ENCODE assay signal across 8 cellular contexts in genomic region chr11:46360878-46361277, GRCh38. TPM values are rescaled to one million over a fixed set of nuclear protein-coding genes. Genes with fewer than 3 reads are reported as not detected.
DNase-seq lines count a peak whose midpoint lies in the region; ATAC-seq and TF ChIP-seq lines count a peak whose summit lies in the region.

No MANE protein-coding gene starts in this region.

- H3K4me3 ChIP-seq in mammary epithelial cell (replicated peaks in 1 of 3; ENCODE audit: insufficient read depth in 1 of 3, low read depth in 2 of 3, low read length in 3 of 3): no peak overlapping the region

- peak overlapping the region; percentile 70 for H3K4me3 Mint-ChIP-seq in osteocyte (ENCODE audit: unreplicated experiment)

- H3K9me3 Mint-ChIP-seq in osteocyte (ENCODE audit: unreplicated experiment): no peaks in the 10 kb centered on the region

- H3K9ac ChIP-seq in mammary epithelial cell (ENCODE audit: insufficient read depth, low read length): no peak overlapping the region

- in situ Hi-C loops in mammary epithelial cell (cut with MboI; ENCODE audit: low sequenced_read_pairs in 2 of 2): no loop called here

- peaks cover 45% of the 10 kb centered on the region for H3K4me1 Mint-ChIP-seq in osteocyte (ENCODE audit: unreplicated experiment)

- peaks cover 7% of the 10 kb centered on the region for H3K36me3 Mint-ChIP-seq in osteocyte (ENCODE audit: unreplicated experiment)

- dilution Hi-C loops in mammary epithelial cell (cut with HindIII; ENCODE audit: low sequenced_read_pairs): no loop called here

- H2AFZ ChIP-seq in mammary epithelial cell (ENCODE audit: low read depth, low read length): no peak overlapping the region

- H3K36me3 ChIP-seq in mammary epithelial cell (ENCODE audit: insufficient read depth, low read length): no peaks in the 10 kb centered on the region

- no peaks in the 10 kb centered on the region for H4K20me1 ChIP-seq in mammary epithelial cell (ENCODE audit: insufficient read depth, low read length)

- intact Hi-C loops in mammary epithelial cell (cut with micrococcal nuclease): no loop called here

- peak; percentile 28 for ATAC-seq in GM18498 (IDR thresholded peaks at IDR 0.05; ENCODE audit: unreplicated experiment)
- peak; percentile 19 for ATAC-seq in HG03460 (IDR thresholded peaks at IDR 0.05; ENCODE audit: unreplicated experiment)

- CTCF ChIA-PET in mammary epithelial cell (lab: Charles Lee; ENCODE audit: low non-redundant PET): no interaction called here

- BruUV-seq in mammary epithelial cell (replicated peaks; lab: Mats Ljungman, UMichigan): no TSS peak

- DNase-seq in mammary epithelial cell (no peak), osteocyte (ENCODE audit: extremely low spot score, unreplicated experiment) (no peak), NCI-H128 (lab: John Stamatoyannopoulos, UW; ENCODE audit: unreplicated experiment) (no peak), NCI-H748 treated with DMSO at 0.1 percent for 48 hours (lab: John Stamatoyannopoulos, UW) (no peak), NCI-H2171 treated with DMSO at 0.1 percent for 48 hours (lab: John Stamatoyannopoulos, UW) (no peak), NCI-H1436 (lab: John Stamatoyannopoulos, UW) (no peak)

- no peak overlapping the region for H3K27ac ChIP-seq in mammary epithelial cell (ENCODE audit: insufficient read depth, low read depth, low read length)

- peak overlapping the region; percentile 22 for H3K4me2 ChIP-seq in mammary epithelial cell (ENCODE audit: insufficient read depth, low read depth, low read length)

- H3K27me3 Mint-ChIP-seq in osteocyte (ENCODE audit: unreplicated experiment): no peaks in the 10 kb centered on the region

- no peaks in the 10 kb centered on the region for H3K9me3 ChIP-seq in mammary epithelial cell (replicated peaks; ENCODE audit: insufficient read depth, low read length)

- H3K27me3 ChIP-seq in mammary epithelial cell (ENCODE audit: insufficient read depth, low read length): no peaks in the 10 kb centered on the region

- peaks cover 59% of the 10 kb centered on the region for H3K4me1 ChIP-seq in mammary epithelial cell (ENCODE audit: insufficient read depth, low read length)

- TF ChIP-seq CTCF in mammary epithelial cell (conservative IDR thresholded peaks at IDR 0.05 in 1 of 2, IDR thresholded peaks at IDR 0.05 in 1 of 2; ENCODE audit: extremely low read depth in 1 of 2, insufficient read depth in 1 of 2, low read depth in 1 of 2, low read length in 2 of 2): no peak
- TF ChIP-seq CTCF in osteocyte (IDR thresholded peaks at IDR 0.05): no peak

- H3K27ac Mint-ChIP-seq in osteocyte (ENCODE audit: unreplicated experiment): peak overlapping the region; percentile 97

- peaks cover 95% of the 10 kb centered on the region for H3K79me2 ChIP-seq in mammary epithelial cell (ENCODE audit: insufficient read depth, low read length)

- 74% methylated on average over 7 of the region's 7 CpGs for WGBS in mammary epithelial cell (ENCODE audit: low coverage, missing lambda C conversion rate)

RNA-seq across cellular contexts. Expression of gene DGKZ, which starts 13.6 kb away (rescaled TPM):
- total RNA-seq in mammary epithelial cell (10 to 100 TPM; 80.7 to 83.6 TPM), osteocyte (48.6 and 49.9 TPM in 2 replicates)
- 71.3 TPM for polyA plus RNA-seq in mammary epithelial cell
- polyA minus RNA-seq in mammary epithelial cell: 90.3 TPM

RNA-seq across cellular contexts. Expression of gene MDK, which starts 20.6 kb away (rescaled TPM):
- 1 to 10 TPM; 2.3 to 2.4 TPM for total RNA-seq in mammary epithelial cell
- 2.1 TPM for polyA plus RNA-seq in mammary epithelial cell
- polyA minus RNA-seq in mammary epithelial cell: not detected
- total RNA-seq in osteocyte: 163 and 171 TPM in 2 replicates

RNA-seq across cellular contexts. Expression of gene CHRM4, which starts 30.7 kb away (rescaled TPM):
- total RNA-seq in mammary epithelial cell: under 1 TPM in 1 of 2 donors, not detected in 1; 0.17 TPM
- polyA plus RNA-seq in mammary epithelial cell: 0.03 TPM
- not detected for polyA minus RNA-seq in mammary epithelial cell
- total RNA-seq in osteocyte: 0.21 TPM in 1 of 2 replicates, not detected in the other

Comparison
In these comparisons a context has a peak if more than half of its experiments do, and no peak if none do; other contexts are left out.
1. RNA of gene MDK, which starts 20.6 kb away (total RNA-seq): 163 to 171 TPM in osteocyte; 2.3 to 2.4 TPM in mammary epithelial cell; every median in the first group is over 10 times any median in the second.